Comparison of ENCODE assay signal across 14 cellular contexts in genomic region chr5:54404568-54404967, GRCh38. TPM values are rescaled to one million over a fixed set of nuclear protein-coding genes. Genes with fewer than 3 reads are reported as not detected.
DNase-seq lines count a peak whose midpoint lies in the region; FAIRE-seq and TF ChIP-seq lines count a peak whose summit lies in the region.
"Had no signal": no experiment of that assay in that cellular context is flagged by ENCODE, and none has a peak within 500 bp of the region (broad histone marks: within the 10 kb centered on the region; RNA-seq: fewer than 3 reads in every experiment).

No MANE protein-coding gene starts in this region.

- H3K9me1 ChIP-seq in endothelial cell of umbilical vein (replicated peaks; ENCODE audit: control insufficient read depth, extremely low read depth, insufficient read depth, low read length): no peaks in the 10 kb centered on the region

- WGBS in H9 (ENCODE audit: extremely low coverage, insufficient read length, low lambda C conversion rate): no CpG with 5 or more reads among the region's 3 CpGs
- no CpG with 5 or more reads among the region's 3 CpGs for WGBS in neuronal stem cell (ENCODE audit: extremely low coverage in 2 of 2, insufficient read length in 2 of 2, insufficient replicate concordance in 1 of 2), 2 donors

- H3K4me3 ChIP-seq in endothelial cell of umbilical vein (replicated peaks in 1 of 3; ENCODE audit: insufficient read depth in 1 of 3, low read depth in 1 of 3, low read length in 3 of 3) (no peak overlapping the region), neuronal stem cell (ENCODE audit: low read length in 2 of 2) (no peak overlapping the region)

- H3T11ph ChIP-seq in H9 (ENCODE audit: low read length): no peak overlapping the region

- H3K9ac ChIP-seq in H9 (ENCODE audit: extremely low read depth, insufficient read length, low read length): no peak overlapping the region
- H3K9ac ChIP-seq in endothelial cell of umbilical vein (replicated peaks; ENCODE audit: extremely low read depth, insufficient read depth, low read length): no peak overlapping the region
- H3K9ac ChIP-seq in neuronal stem cell (ENCODE audit: low read depth, low read length, poor library complexity): no peak overlapping the region

- H2BK5ac ChIP-seq in H9 (ENCODE audit: insufficient read length, low read length) (no peak overlapping the region), neuronal stem cell (ENCODE audit: low read length) (no peak overlapping the region)

- no peak overlapping the region for H2AK5ac ChIP-seq in H9 (ENCODE audit: insufficient read length, low read length)
- H2AK5ac ChIP-seq in neuronal stem cell (ENCODE audit: low read depth, low read length): no peak overlapping the region

- H3K23ac ChIP-seq in H9 (ENCODE audit: insufficient read length, low read depth, low read length): no peak overlapping the region
- H3K23ac ChIP-seq in neuronal stem cell (ENCODE audit: low read depth, low read length, poor library complexity): no peak overlapping the region

- H2BK120ac ChIP-seq in H9 (ENCODE audit: low read depth, low read length, poor library complexity, severe bottlenecking) (no peak overlapping the region), neuronal stem cell (ENCODE audit: low read depth, low read length) (no peak overlapping the region)

- H3K56ac ChIP-seq in H9 (ENCODE audit: insufficient read length, low read depth, low read length): no peak overlapping the region

- H3K36me3 ChIP-seq in endothelial cell of umbilical vein (ENCODE audit: control insufficient read depth in 2 of 2, extremely low read depth in 1 of 2, insufficient read depth in 2 of 2, low read length in 2 of 2) (no peaks in the 10 kb centered on the region), neuronal stem cell (replicated peaks in 1 of 2; ENCODE audit: control insufficient read depth in 2 of 2, insufficient read depth in 2 of 2, low read length in 2 of 2) (no peaks in the 10 kb centered on the region)

- no peak overlapping the region for H3K14ac ChIP-seq in H9 (ENCODE audit: insufficient read depth, low read length)
- H3K14ac ChIP-seq in neuronal stem cell (ENCODE audit: low read length): no peak overlapping the region

- H3K4ac ChIP-seq in H9 (ENCODE audit: low read depth, low read length) (no peak overlapping the region), neuronal stem cell (ENCODE audit: low read length) (no peak overlapping the region)

- TF ChIP-seq CTCF in H9 (conservative IDR thresholded peaks at IDR 0.05) (no peak), endothelial cell of umbilical vein (IDR thresholded peaks at IDR 0.05; ENCODE audit: extremely low read depth in 1 of 2, insufficient read depth in 1 of 2, low read depth in 1 of 2, low read length in 2 of 2) (no peak)

- H2AFZ ChIP-seq in H9 (ENCODE audit: low read length) (no peak overlapping the region), endothelial cell of umbilical vein (ENCODE audit: low read depth, low read length) (no peak overlapping the region), neuronal stem cell (ENCODE audit: low read length) (peak overlapping the region; percentile 71)

- no peaks in the 10 kb centered on the region for H3K23me2 ChIP-seq in H9 (ENCODE audit: insufficient read length, low read depth, low read length, poor library complexity, severe bottlenecking)

- no peaks in the 10 kb centered on the region for H3K79me1 ChIP-seq in H9 (ENCODE audit: insufficient read depth, low read depth, low read length, poor library complexity, severe bottlenecking)
- no peaks in the 10 kb centered on the region for H3K79me1 ChIP-seq in neuronal stem cell (ENCODE audit: low read depth, low read length)

- no peak overlapping the region for H3K4me3 Mint-ChIP-seq in H9
- H3K4me3 Mint-ChIP-seq: CD4-positive, alpha-beta T cell; stimulated activated naive CD8-positive, alpha-beta T cell treated with anti-CD3 and anti-CD28 coated beads, Interleukin-15, Interleukin-2, amounts not matched to agents 100 ng/mL and 50 ng/mL, for 24 hours had no signal

- H2BK20ac ChIP-seq in H9 (ENCODE audit: low read depth, low read length, poor library complexity, severe bottlenecking): no peak overlapping the region

- peaks cover 13 to 22% of the 10 kb centered on the region in 2 experiments for H3K4me1 Mint-ChIP-seq in H9

- H3K18ac ChIP-seq in H9 (ENCODE audit: insufficient read length, low read depth, low read length) (no peak overlapping the region), neuronal stem cell (ENCODE audit: low read length) (no peak overlapping the region)

- H3K27ac ChIP-seq in H9 (ENCODE audit: insufficient read length, low read depth, low read length): no peak overlapping the region
- H3K27ac ChIP-seq in endothelial cell of umbilical vein (ENCODE audit: insufficient read depth, low read depth, low read length): no peak overlapping the region
- no peak overlapping the region for H3K27ac ChIP-seq in neuronal stem cell (replicated peaks; ENCODE audit: low read length)

- DNase-seq in H9 (no peak), NOMO-1 treated with dmso at 0.1 percent for 144 hours (lab: John Stamatoyannopoulos, UW; ENCODE audit: unreplicated experiment) (peak; percentile 33), endothelial cell of umbilical vein (ENCODE audit: low read depth, low spot score) (peak; percentile 25), neuronal stem cell (ENCODE audit: low spot score) (no peak), HuH-7 (ENCODE audit: low spot score) (no peak), COLO829 (ENCODE audit: low spot score) (no peak)
- no peak for DNase-seq in stimulated activated CD8-positive, alpha-beta memory T cell treated with anti-CD3 and anti-CD28 coated beads, Interleukin-4, amount 100 ng/mL, for 48 hours
- DNase-seq: activated T-cell treated with anti-CD3 and anti-CD28 coated beads for 4 hours; CD4-positive, alpha-beta T cell; midbrain; NCI-H510A treated with DMSO at 0.1 percent for 48 hours; stimulated activated CD4-positive, alpha-beta T cell treated with anti-CD3 and anti-CD28 coated beads, Interleukin-4, amount 100 ng/mL, for 24 hours had no signal

- no peaks in the 10 kb centered on the region for H3K36me3 Mint-ChIP-seq in H9 (ENCODE audit: insufficient read depth in 1 of 3, low read depth in 3 of 3)

- H4K8ac ChIP-seq in H9 (replicated peaks; ENCODE audit: insufficient read length, low read depth, low read length) (no peak overlapping the region), neuronal stem cell (ENCODE audit: low read depth, low read length) (no peak overlapping the region)

- no peak overlapping the region for H4K5ac ChIP-seq in H9 (ENCODE audit: insufficient read length, low read depth, low read length)

- H3K4me1 ChIP-seq in H9 (ENCODE audit: insufficient read depth, low read length) (no peaks in the 10 kb centered on the region; the same call in 1 of the 2 replicates), endothelial cell of umbilical vein (ENCODE audit: control insufficient read depth, extremely low read depth, insufficient read depth, low read length) (no peaks in the 10 kb centered on the region), neuronal stem cell (ENCODE audit: control insufficient read depth in 2 of 2, insufficient read depth in 1 of 2, low read depth in 1 of 2, low read length in 2 of 2) (no peaks in the 10 kb centered on the region)

- FAIRE-seq in endothelial cell of umbilical vein (lab: Jason Lieb, UNC): peak; percentile 4
- FAIRE-seq: endometrium had no signal

- H4K20me1 ChIP-seq in H9 (ENCODE audit: control insufficient read depth, insufficient read depth, insufficient read length): no peaks in the 10 kb centered on the region
- H4K20me1 ChIP-seq in endothelial cell of umbilical vein (replicated peaks; ENCODE audit: control insufficient read depth, extremely low read depth, insufficient read depth, low read length): no peaks in the 10 kb centered on the region

- CTCF ChIA-PET in endothelial cell of umbilical vein (lab: Charles Lee): interaction anchor here (1.0 to 3.7 kb wide), 4 partner anchors 8 to 161 kb away, joined by 3 to 18 read pairs (median 6); no protein-coding TSS in a partner anchor

- H3K27me3 ChIP-seq in H9 (ENCODE audit: insufficient read depth, low read length) (no peaks in the 10 kb centered on the region), endothelial cell of umbilical vein (ENCODE audit: control insufficient read depth in 2 of 2, insufficient read depth in 2 of 2, low read length in 2 of 2) (peaks cover 2 to 8% of the 10 kb centered on the region in 2 experiments), neuronal stem cell (ENCODE audit: control insufficient read depth in 3 of 3, insufficient read depth in 3 of 3, low read depth in 1 of 3, low read length in 3 of 3) (no peaks in the 10 kb centered on the region)

- H3K79me2 ChIP-seq in H9 (ENCODE audit: insufficient read depth, low read length) (no peaks in the 10 kb centered on the region), endothelial cell of umbilical vein (ENCODE audit: control insufficient read depth, insufficient read depth, low read length) (no peaks in the 10 kb centered on the region)

- dilution Hi-C loops in endothelial cell of umbilical vein (cut with MboI; ENCODE audit: extremely low pct_ligation_motif_present, low sequenced_read_pairs): no loop called here

- H2BK15ac ChIP-seq in H9 (ENCODE audit: low read depth, low read length) (no peak overlapping the region), neuronal stem cell (ENCODE audit: low read length) (no peak overlapping the region)

- intact Hi-C loops in endothelial cell of umbilical vein (cut with micrococcal nuclease): no loop called here

- TF ChIP-seq POLR2A in endothelial cell of umbilical vein (IDR thresholded peaks at IDR 0.05; ENCODE audit: low read depth, low read length): no peak

- POLR2A ChIA-PET in endothelial cell of umbilical vein (lab: Charles Lee): no interaction called here

- H4K91ac ChIP-seq in H9 (ENCODE audit: insufficient read length, low read depth, low read length): no peak overlapping the region
- H4K91ac ChIP-seq in neuronal stem cell (ENCODE audit: low read depth, low read length, poor library complexity): no peak overlapping the region

- peak overlapping the region in 2 of 3 experiments; percentile 8 to 50; a peak in 4 of 7 replicates for H3K27ac Mint-ChIP-seq in H9
- H3K27ac Mint-ChIP-seq: CD4-positive, alpha-beta T cell; stimulated activated naive CD8-positive, alpha-beta T cell treated with anti-CD3 and anti-CD28 coated beads, Interleukin-15, Interleukin-2, amounts not matched to agents 100 ng/mL and 50 ng/mL, for 24 hours had no signal

- no TSS peak for BruUV-seq in endothelial cell of umbilical vein (replicated peaks; lab: Mats Ljungman, UMichigan)

- H3K9me3 ChIP-seq in H9 (ENCODE audit: control insufficient read depth, low read depth, low read length) (no peaks in the 10 kb centered on the region), endothelial cell of umbilical vein (replicated peaks; ENCODE audit: control insufficient read depth, insufficient read depth, low read length) (no peaks in the 10 kb centered on the region), neuronal stem cell (replicated peaks in 1 of 2; ENCODE audit: control insufficient read depth in 2 of 2, insufficient read depth in 1 of 2, low read depth in 1 of 2, low read length in 2 of 2) (no peaks in the 10 kb centered on the region)

- H3K27me3 Mint-ChIP-seq in H9 (ENCODE audit: low read depth): no peaks in the 10 kb centered on the region; the same call in 1 of the 2 replicates
- H3K27me3 Mint-ChIP-seq: CD4-positive, alpha-beta T cell; stimulated activated naive CD8-positive, alpha-beta T cell treated with anti-CD3 and anti-CD28 coated beads, Interleukin-15, Interleukin-2, amounts not matched to agents 100 ng/mL and 50 ng/mL, for 24 hours had no signal

- H2BK12ac ChIP-seq in H9 (ENCODE audit: insufficient read length, low read depth, low read length): no peak overlapping the region
- H2BK12ac ChIP-seq in neuronal stem cell (ENCODE audit: low read length): no peak overlapping the region

- no peak overlapping the region for H3K4me2 ChIP-seq in H9 (ENCODE audit: insufficient read depth, insufficient read length, low read length)
- H3K4me2 ChIP-seq in endothelial cell of umbilical vein (ENCODE audit: insufficient read depth, low read length): no peak overlapping the region
- no peak overlapping the region for H3K4me2 ChIP-seq in neuronal stem cell (ENCODE audit: insufficient read depth, low read length, poor library complexity, severe bottlenecking)

- no peaks in the 10 kb centered on the region for H3K9me3 Mint-ChIP-seq in H9
- H3K9me3 Mint-ChIP-seq: CD4-positive, alpha-beta T cell; stimulated activated naive CD8-positive, alpha-beta T cell treated with anti-CD3 and anti-CD28 coated beads, Interleukin-15, Interleukin-2, amounts not matched to agents 100 ng/mL and 50 ng/mL, for 24 hours had no signal

RNA-seq across cellular contexts. Expression of gene HSPB3, which starts 50.9 kb away (rescaled TPM):
- total RNA-seq in H9 (2021) (not detected in 2 replicates), endothelial cell of umbilical vein (not detected in 2 replicates)
- not detected in 2 replicates for polyA plus RNA-seq in endothelial cell of umbilical vein
- not detected in 2 replicates for polyA plus RNA-seq in endothelial cell of umbilical vein (2011; cell fraction: cytosol; rRNA removed)
- polyA plus RNA-seq in endothelial cell of umbilical vein (2011; cell fraction: nucleus; rRNA removed): not detected in 2 replicates
- polyA plus RNA-seq in endothelial cell of umbilical vein (2012): not detected in 2 replicates
- polyA minus RNA-seq in endothelial cell of umbilical vein: 0.66 TPM in 1 of 2 replicates, not detected in the other
- not detected for polyA minus RNA-seq in endothelial cell of umbilical vein (2011; cell fraction: cytosol; rRNA and poly(A)+ RNA removed)
- polyA minus RNA-seq in endothelial cell of umbilical vein (2011; cell fraction: nucleus; rRNA and poly(A)+ RNA removed): 0.63 TPM in 1 of 2 replicates, not detected in the other
- not detected for polyA plus RNA-seq in neuronal stem cell (2013, experiment 1 of 2)
- not detected for polyA plus RNA-seq in neuronal stem cell (2013, experiment 2 of 2)
- total RNA-seq: CD4-positive, alpha-beta T cell had no signal

Comparison
In these comparisons a context has a peak if more than half of its experiments do, and no peak if none do; other contexts are left out.
1. DNase-seq: peak in NOMO-1 treated with dmso at 0.1 percent for 144 hours (single experiment) and endothelial cell of umbilical vein (single experiment); none in H9 (single experiment), neuronal stem cell (single experiment), stimulated activated CD8-positive, alpha-beta memory T cell treated with anti-CD3 and anti-CD28 coated beads, Interleukin-4, amount 100 ng/mL, for 48 hours (single experiment), HuH-7 (single experiment) and COLO829 (single experiment).